ENCODE assay signal across 8 cellular contexts in the genomic region with DNA sequence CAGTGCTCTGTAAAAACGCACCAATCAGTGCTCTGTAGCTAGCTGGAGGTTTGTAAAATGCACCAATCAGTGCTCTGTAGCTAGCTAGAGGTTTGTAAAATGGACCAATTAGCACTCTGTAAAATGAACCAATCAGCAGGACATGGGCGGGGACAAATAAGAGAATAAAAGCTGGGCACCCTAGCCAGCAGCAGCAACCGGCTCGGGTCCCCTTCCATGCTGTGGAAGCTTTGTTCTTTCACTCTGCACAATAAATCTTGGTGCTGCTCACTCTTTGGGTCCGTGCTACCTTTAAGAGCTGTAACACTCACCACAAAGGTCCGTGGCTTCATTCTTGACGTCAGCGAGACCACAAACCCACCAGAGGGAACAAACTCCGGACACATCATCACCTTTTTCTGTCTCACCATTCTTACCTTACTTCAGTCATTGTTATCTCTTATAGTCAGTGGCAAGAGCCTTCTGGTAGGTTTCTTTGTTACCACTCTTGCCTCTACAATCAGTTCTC. TPM values are rescaled to one million over a fixed set of nuclear protein-coding genes. Genes with fewer than 3 reads are reported as not detected.
A peak's percentile ranks its signal among the peaks of the same experiment; 100 is the strongest.
DNase-seq lines count a peak whose midpoint lies in the region; ATAC-seq and TF ChIP-seq lines count a peak whose summit lies in the region.
"Not testable (repeated sequence)": the region's sequence is repeated elsewhere in the genome, so short reads cannot be mapped to it uniquely, and the experiment has no call there.

No MANE protein-coding gene starts in this region.

- POLR2A ChIA-PET in activated CD8-positive, alpha-beta T cell treated with anti-CD3 and anti-CD28 coated beads, Interleukin-2, amount 10 ng/mL, durations not matched to agents 7 days and 5 days (lab: Charles Lee), result interaction anchor here (0.7 to 1.6 kb wide), 6 partner anchors 19 to 419 kb away, joined by 3 to 7 read pairs (median 4); a partner anchor contains a TSS
- POLR2A ChIA-PET in naive thymus-derived CD8-positive, alpha-beta T cell (lab: Charles Lee), result not testable (repeated sequence)

- CTCF ChIA-PET in activated CD8-positive, alpha-beta T cell treated with anti-CD3 and anti-CD28 coated beads, Interleukin-2, amount 10 ng/mL, durations not matched to agents 7 days and 5 days (lab: Charles Lee), result interaction anchor here (0.8 to 2.7 kb wide), 4 partner anchors 14 to 94 kb away, joined by 3 to 11 read pairs (median 3); a partner anchor contains a TSS

- not testable (repeated sequence) for DNase-seq in HFFc6
- peak; percentile 76 for DNase-seq in T-helper 2 cell treated with Interferon-gamma antibody and Interleukin-4, amounts not matched to agents 5 μg/mL and 100 μg/mL, for 36 hours (ENCODE audit: low spot score)
- peak; percentile 81 for DNase-seq in activated CD8-positive, alpha-beta T cell treated with anti-CD3 and anti-CD28 coated beads, Interleukin-2, amount 10 ng/mL, durations not matched to agents 7 days and 5 days
- DNase-seq in central memory CD8-positive, alpha-beta T cell (ENCODE audit: low spot score in 2 of 2), result peak; percentile 23 to 29
- peak in 8 of 10 donors; percentile 17 to 61 (median 37) for DNase-seq in naive thymus-derived CD8-positive, alpha-beta T cell
- DNase-seq in stimulated activated CD4-positive, alpha-beta T cell treated with anti-CD3 and anti-CD28 coated beads, TNF-alpha, amount 100 ng/mL, for 48 hours (ENCODE audit: low read depth in 3 of 3), result peak in 2 of 3 donors; percentile 37 to 46

- ATAC-seq in activated CD8-positive, alpha-beta T cell treated with anti-CD3 and anti-CD28 coated beads, Interleukin-2, amount 10 ng/mL, durations not matched to agents 7 days and 5 days, result peak; percentile 22
- peak; percentile 46 for ATAC-seq in activated T-helper 17 cell treated with anti-CD3 and anti-CD28 coated beads, Interleukin-2, amount 50 U/mL, for 72 hours (replicated peaks)
- ATAC-seq in central memory CD8-positive, alpha-beta T cell (replicated peaks; ENCODE audit: extremely low read depth, poor library complexity, severe bottlenecking), result not testable (repeated sequence)
- ATAC-seq in naive thymus-derived CD8-positive, alpha-beta T cell, result peak in 1 of 2 donors; percentile 3

- not testable (repeated sequence) for H3K27me3 Mint-ChIP-seq in HFFc6 (ENCODE audit: insufficient read depth); T-helper 2 cell treated with Interferon-gamma antibody and Interleukin-4, amounts not matched to agents 5 μg/mL and 100 μg/mL, for 36 hours (ENCODE audit: low read depth); activated CD8-positive, alpha-beta T cell treated with anti-CD3 and anti-CD28 coated beads, Interleukin-2, amount 10 ng/mL, durations not matched to agents 7 days and 5 days (ENCODE audit: low read depth); activated T-helper 17 cell treated with anti-CD3 and anti-CD28 coated beads, Interleukin-2, amount 50 U/mL, for 72 hours; central memory CD8-positive, alpha-beta T cell; naive thymus-derived CD8-positive, alpha-beta T cell; stimulated activated naive CD8-positive, alpha-beta T cell treated with anti-CD3 and anti-CD28 coated beads, Interleukin-15, Interleukin-2, amounts not matched to agents 100 ng/mL and 50 ng/mL, for 24 hours

- peaks cover 80% of the 10 kb centered on the region for H3K4me1 Mint-ChIP-seq in HFFc6 (ENCODE audit: low read depth)
- H3K4me1 Mint-ChIP-seq in T-helper 2 cell treated with Interferon-gamma antibody and Interleukin-4, amounts not matched to agents 5 μg/mL and 100 μg/mL, for 36 hours (ENCODE audit: low read depth), result peaks cover 62% of the 10 kb centered on the region
- H3K4me1 Mint-ChIP-seq in activated CD8-positive, alpha-beta T cell treated with anti-CD3 and anti-CD28 coated beads, Interleukin-2, amount 10 ng/mL, durations not matched to agents 7 days and 5 days (ENCODE audit: low read depth), result peaks cover 72% of the 10 kb centered on the region
- peaks cover 51% of the 10 kb centered on the region for H3K4me1 Mint-ChIP-seq in activated T-helper 17 cell treated with anti-CD3 and anti-CD28 coated beads, Interleukin-2, amount 50 U/mL, for 72 hours
- peaks cover 63% of the 10 kb centered on the region for H3K4me1 Mint-ChIP-seq in central memory CD8-positive, alpha-beta T cell
- H3K4me1 Mint-ChIP-seq in naive thymus-derived CD8-positive, alpha-beta T cell, result peaks cover 37 to 79% (median 71%) of the 10 kb centered on the region in 4 donors
- peaks cover 82% of the 10 kb centered on the region for H3K4me1 Mint-ChIP-seq in stimulated activated naive CD8-positive, alpha-beta T cell treated with anti-CD3 and anti-CD28 coated beads, Interleukin-15, Interleukin-2, amounts not matched to agents 100 ng/mL and 50 ng/mL, for 24 hours (ENCODE audit: low read depth)

- peaks cover 64% of the 10 kb centered on the region for H3K36me3 Mint-ChIP-seq in HFFc6 (ENCODE audit: low read depth)
- H3K36me3 Mint-ChIP-seq in T-helper 2 cell treated with Interferon-gamma antibody and Interleukin-4, amounts not matched to agents 5 μg/mL and 100 μg/mL, for 36 hours (ENCODE audit: low read depth), result peaks cover 67% of the 10 kb centered on the region
- peaks cover 71% of the 10 kb centered on the region for H3K36me3 Mint-ChIP-seq in activated CD8-positive, alpha-beta T cell treated with anti-CD3 and anti-CD28 coated beads, Interleukin-2, amount 10 ng/mL, durations not matched to agents 7 days and 5 days (ENCODE audit: low read depth)
- peaks cover 92% of the 10 kb centered on the region for H3K36me3 Mint-ChIP-seq in activated T-helper 17 cell treated with anti-CD3 and anti-CD28 coated beads, Interleukin-2, amount 50 U/mL, for 72 hours (ENCODE audit: low read depth)
- H3K36me3 Mint-ChIP-seq in central memory CD8-positive, alpha-beta T cell (ENCODE audit: insufficient read depth), result peaks cover 29% of the 10 kb centered on the region
- H3K36me3 Mint-ChIP-seq in naive thymus-derived CD8-positive, alpha-beta T cell, result peaks cover 23 to 33% (median 26%) of the 10 kb centered on the region in 3 donors
- H3K36me3 Mint-ChIP-seq in stimulated activated naive CD8-positive, alpha-beta T cell treated with anti-CD3 and anti-CD28 coated beads, Interleukin-15, Interleukin-2, amounts not matched to agents 100 ng/mL and 50 ng/mL, for 24 hours (ENCODE audit: low read depth), result peaks cover 56% of the 10 kb centered on the region

- H3K27ac Mint-ChIP-seq in HFFc6, result peak overlapping the region; percentile 56; the same call in 1 of the 2 replicates
- peak overlapping the region; percentile 93 for H3K27ac Mint-ChIP-seq in T-helper 2 cell treated with Interferon-gamma antibody and Interleukin-4, amounts not matched to agents 5 μg/mL and 100 μg/mL, for 36 hours
- H3K27ac Mint-ChIP-seq in activated CD8-positive, alpha-beta T cell treated with anti-CD3 and anti-CD28 coated beads, Interleukin-2, amount 10 ng/mL, durations not matched to agents 7 days and 5 days, result peak overlapping the region; percentile 94
- H3K27ac Mint-ChIP-seq in activated T-helper 17 cell treated with anti-CD3 and anti-CD28 coated beads, Interleukin-2, amount 50 U/mL, for 72 hours, result peak overlapping the region; percentile 99
- H3K27ac Mint-ChIP-seq in central memory CD8-positive, alpha-beta T cell (ENCODE audit: low read depth), result peak overlapping the region; percentile 62
- peak overlapping the region; percentile 19 to 92 (median 86) for H3K27ac Mint-ChIP-seq in naive thymus-derived CD8-positive, alpha-beta T cell
- peak overlapping the region; percentile 97 for H3K27ac Mint-ChIP-seq in stimulated activated naive CD8-positive, alpha-beta T cell treated with anti-CD3 and anti-CD28 coated beads, Interleukin-15, Interleukin-2, amounts not matched to agents 100 ng/mL and 50 ng/mL, for 24 hours

- not testable (repeated sequence) for H3K4me3 Mint-ChIP-seq in HFFc6
- peak overlapping the region; percentile 83 for H3K4me3 Mint-ChIP-seq in T-helper 2 cell treated with Interferon-gamma antibody and Interleukin-4, amounts not matched to agents 5 μg/mL and 100 μg/mL, for 36 hours
- peak overlapping the region; percentile 71 for H3K4me3 Mint-ChIP-seq in activated CD8-positive, alpha-beta T cell treated with anti-CD3 and anti-CD28 coated beads, Interleukin-2, amount 10 ng/mL, durations not matched to agents 7 days and 5 days
- H3K4me3 Mint-ChIP-seq in activated T-helper 17 cell treated with anti-CD3 and anti-CD28 coated beads, Interleukin-2, amount 50 U/mL, for 72 hours, result peak overlapping the region; percentile 99
- H3K4me3 Mint-ChIP-seq in central memory CD8-positive, alpha-beta T cell, result peak overlapping the region; percentile 31
- peak overlapping the region; percentile 70 to 89 (median 82) for H3K4me3 Mint-ChIP-seq in naive thymus-derived CD8-positive, alpha-beta T cell
- H3K4me3 Mint-ChIP-seq in stimulated activated naive CD8-positive, alpha-beta T cell treated with anti-CD3 and anti-CD28 coated beads, Interleukin-15, Interleukin-2, amounts not matched to agents 100 ng/mL and 50 ng/mL, for 24 hours, result peak overlapping the region; percentile 76

- not testable (repeated sequence) for H3K9me3 Mint-ChIP-seq in HFFc6; activated T-helper 17 cell treated with anti-CD3 and anti-CD28 coated beads, Interleukin-2, amount 50 U/mL, for 72 hours; central memory CD8-positive, alpha-beta T cell
- H3K9me3 Mint-ChIP-seq in T-helper 2 cell treated with Interferon-gamma antibody and Interleukin-4, amounts not matched to agents 5 μg/mL and 100 μg/mL, for 36 hours, result peaks cover 10% of the 10 kb centered on the region
- peaks cover 20% of the 10 kb centered on the region for H3K9me3 Mint-ChIP-seq in activated CD8-positive, alpha-beta T cell treated with anti-CD3 and anti-CD28 coated beads, Interleukin-2, amount 10 ng/mL, durations not matched to agents 7 days and 5 days (ENCODE audit: insufficient read depth)
- H3K9me3 Mint-ChIP-seq in naive thymus-derived CD8-positive, alpha-beta T cell, result peaks cover 0 to 14% (median 4%) of the 10 kb centered on the region in 9 donors
- H3K9me3 Mint-ChIP-seq in stimulated activated naive CD8-positive, alpha-beta T cell treated with anti-CD3 and anti-CD28 coated beads, Interleukin-15, Interleukin-2, amounts not matched to agents 100 ng/mL and 50 ng/mL, for 24 hours, result peaks cover 12% of the 10 kb centered on the region

- TF ChIP-seq CTCF in HFFc6 (IDR thresholded peaks at IDR 0.05), result not testable (repeated sequence)

RNA-seq across cellular contexts. Expression of a gene that starts 4.3 kb away (rescaled TPM):
- 10 to 100 TPM; 37.8 to 46.9 (median 43.2) TPM for total RNA-seq in HFFc6 (2021; fragmentation: NEBNext Ultra II Directional; extraction: Animal tissue kit (Norgen Biotek cat#: 25700))
- total RNA-seq in activated CD8-positive, alpha-beta T cell treated with anti-CD3 and anti-CD28 coated beads, Interleukin-2, amount 10 ng/mL, durations not matched to agents 7 days and 5 days, result 10 to 100 TPM; 20.8 to 21.9 TPM
- 10 to 100 TPM; 27.0 to 35.4 TPM for total RNA-seq in activated T-helper 17 cell treated with anti-CD3 and anti-CD28 coated beads, Interleukin-2, amount 50 U/mL, for 72 hours
- 10 to 100 TPM; 19.5 to 23.8 TPM for total RNA-seq in naive thymus-derived CD8-positive, alpha-beta T cell
- polyA plus RNA-seq in naive thymus-derived CD8-positive, alpha-beta T cell, result 1 to 10 TPM; 5.9 to 8.3 (median 7.4) TPM

RNA-seq across cellular contexts. Expression of a gene that starts 31.1 kb away (rescaled TPM):
- 100 to 1,000 TPM in 3 of 6 experiments, 10 to 100 TPM in 3; 84.6 to 138 (median 100) TPM for total RNA-seq in HFFc6 (2021; fragmentation: NEBNext Ultra II Directional; extraction: Animal tissue kit (Norgen Biotek cat#: 25700))
- 1 to 10 TPM in 1 of 2 experiments, under 1 TPM in 1; 0.40 to 1.1 TPM for total RNA-seq in activated CD8-positive, alpha-beta T cell treated with anti-CD3 and anti-CD28 coated beads, Interleukin-2, amount 10 ng/mL, durations not matched to agents 7 days and 5 days
- total RNA-seq in activated T-helper 17 cell treated with anti-CD3 and anti-CD28 coated beads, Interleukin-2, amount 50 U/mL, for 72 hours, result 1 to 10 TPM; 1.6 to 3.5 TPM
- total RNA-seq in naive thymus-derived CD8-positive, alpha-beta T cell, result 1 to 10 TPM in 1 of 2 experiments, under 1 TPM in 1; 0.63 to 1.4 TPM
- polyA plus RNA-seq in naive thymus-derived CD8-positive, alpha-beta T cell, result under 1 TPM; 0.17 to 0.53 (median 0.26) TPM

Comparison
In these comparisons a context has a peak if more than half of its experiments do, and no peak if none do; other contexts are left out.
1. RNA of a gene that starts 31.1 kb away (total RNA-seq): 84.6 to 138 TPM in HFFc6; 1.6 to 3.5 TPM in activated T-helper 17 cell treated with anti-CD3 and anti-CD28 coated beads, Interleukin-2, amount 50 U/mL, for 72 hours, 0.63 to 1.4 TPM in naive thymus-derived CD8-positive, alpha-beta T cell and 0.40 to 1.1 TPM in activated CD8-positive, alpha-beta T cell treated with anti-CD3 and anti-CD28 coated beads, Interleukin-2, amount 10 ng/mL, durations not matched to agents 7 days and 5 days; every median in the first group is over 10 times any median in the second.
2. Peak in every context shown above with its lines, with median percentiles within 50 percentile points of each other: H3K27ac Mint-ChIP-seq.